Comparison of ENCODE assay signal across 30 cellular contexts in the genomic region with DNA sequence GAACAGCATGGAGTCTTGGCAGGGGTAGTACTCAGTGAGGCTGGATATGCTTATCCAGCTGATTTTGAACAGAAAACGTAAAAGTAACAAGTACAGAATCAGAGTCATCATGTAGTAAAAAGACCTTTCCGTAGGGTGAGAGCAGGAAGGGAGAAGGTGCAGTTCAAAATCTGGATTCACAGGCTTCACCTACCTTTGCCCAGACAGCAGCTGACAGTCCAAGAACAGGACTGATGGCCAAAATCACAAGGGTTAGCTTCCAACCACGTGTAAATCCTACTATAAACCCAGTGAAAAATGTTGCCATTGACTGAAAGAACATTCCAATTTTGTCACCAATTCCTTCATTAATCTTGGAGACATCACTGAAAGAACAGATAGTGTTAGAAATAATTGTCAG.
"Had no signal": no experiment of that assay in that cellular context is flagged by ENCODE, and none has a peak within 500 bp of the region (broad histone marks: within the 10 kb centered on the region; RNA-seq: fewer than 3 reads in every experiment).

No MANE protein-coding gene starts in this region.

- H3K9ac ChIP-seq: parathyroid adenoma had no signal

- H3K4me1 Mint-ChIP-seq: memory B cell, neural crest cell had no signal

- H3K27ac ChIP-seq: coronary artery, esophagus squamous epithelium, left ventricle myocardium inferior, lower lobe of right lung, neutrophil, parathyroid adenoma, psoas muscle, skin epidermis, spleen, transverse colon, upper lobe of right lung, vagina had no signal

- H3K4me3 Mint-ChIP-seq: immature natural killer cell; memory B cell; mesothelial cell of epicardium; naive B cell; natural killer cell treated with Interleukin-12 subunit alpha and Interleukin-12 subunit beta and Interleukin-15 and Interleukin-18, amount 100 ng/mL, for 72 hours; neural crest cell; stimulated activated naive B cell treated with anti-CD40 and anti-IgM and Interleukin-4, amounts not matched to agents 10 μg/mL and 1 μg/mL and 100 μg/mL, for 72 hours; stimulated activated naive CD8-positive, alpha-beta T cell treated with anti-CD3 and anti-CD28 coated beads, Interleukin-15, Interleukin-2, amounts not matched to agents 100 ng/mL and 50 ng/mL, for 24 hours had no signal

- H3K36me3 Mint-ChIP-seq: memory B cell; mesothelial cell of epicardium; natural killer cell treated with Interleukin-12 subunit alpha and Interleukin-12 subunit beta and Interleukin-15 and Interleukin-18, amount 100 ng/mL, for 72 hours had no signal

- H3K4me3 ChIP-seq: coronary artery, esophagus squamous epithelium, left ventricle myocardium inferior, lower lobe of right lung, mucosa of descending colon, psoas muscle, skin epidermis, spleen, transverse colon, upper lobe of right lung, vagina had no signal

- FAIRE-seq: endometrium had no signal

- H3K79me2 ChIP-seq: parathyroid adenoma had no signal

- H3K27me3 Mint-ChIP-seq: naive B cell; natural killer cell treated with Interleukin-12 subunit alpha and Interleukin-12 subunit beta and Interleukin-15 and Interleukin-18, amount 100 ng/mL, for 72 hours; stimulated activated naive B cell treated with anti-CD40 and anti-IgM and Interleukin-4, amounts not matched to agents 10 μg/mL and 1 μg/mL and 100 μg/mL, for 72 hours; stimulated activated naive CD8-positive, alpha-beta T cell treated with anti-CD3 and anti-CD28 coated beads, Interleukin-15, Interleukin-2, amounts not matched to agents 100 ng/mL and 50 ng/mL, for 24 hours had no signal

- H3K27me3 ChIP-seq: esophagus squamous epithelium, neutrophil, spleen, transverse colon, upper lobe of right lung, vagina had no signal

- H3K9me3 ChIP-seq: esophagus squamous epithelium, left ventricle myocardium inferior, lower lobe of right lung, mucosa of descending colon, neutrophil, psoas muscle, spleen, transverse colon, upper lobe of right lung, vagina had no signal

- H2AFZ ChIP-seq: parathyroid adenoma had no signal

- H3K4me1 ChIP-seq: esophagus squamous epithelium, left ventricle myocardium inferior, lower lobe of right lung, parathyroid adenoma, psoas muscle, spleen, upper lobe of right lung, vagina had no signal

- H3K9me3 Mint-ChIP-seq: immature natural killer cell; memory B cell; mesothelial cell of epicardium; natural killer cell treated with Interleukin-12 subunit alpha and Interleukin-12 subunit beta and Interleukin-15 and Interleukin-18, amount 100 ng/mL, for 72 hours; neural crest cell; stimulated activated naive B cell treated with anti-CD40 and anti-IgM and Interleukin-4, amounts not matched to agents 10 μg/mL and 1 μg/mL and 100 μg/mL, for 72 hours; stimulated activated naive CD8-positive, alpha-beta T cell treated with anti-CD3 and anti-CD28 coated beads, Interleukin-15, Interleukin-2, amounts not matched to agents 100 ng/mL and 50 ng/mL, for 24 hours had no signal

- ATAC-seq: lower lobe of right lung; mucosa of descending colon; natural killer cell treated with Interleukin-12 subunit alpha and Interleukin-12 subunit beta and Interleukin-15 and Interleukin-18, amount 100 ng/mL, for 72 hours; psoas muscle; right cardiac atrium; stimulated activated naive B cell treated with anti-CD40 and anti-IgM and Interleukin-4, amounts not matched to agents 10 μg/mL and 1 μg/mL and 100 μg/mL, for 72 hours; upper lobe of right lung had no signal

- DNase-seq: dermis blood vessel endothelial cell; effector memory CD4-positive, alpha-beta T cell; erythroblast; esophagus squamous epithelium; foreskin melanocyte; hypothalamus; immature natural killer cell; islet precursor cell; left ventricle myocardium inferior; lower lobe of right lung; mucosa of descending colon; naive B cell; psoas muscle; right cardiac atrium; spleen; stimulated activated CD4-positive, alpha-beta T cell treated with anti-CD3 and anti-CD28 coated beads, Interleukin-4, amount 100 ng/mL, for 4 hours; stimulated activated naive B cell treated with anti-CD40 and anti-IgM and Interleukin-4, amounts not matched to agents 10 μg/mL and 1 μg/mL and 100 μg/mL, for 72 hours; transverse colon; upper lobe of right lung had no signal

- H3K36me3 ChIP-seq: lower lobe of right lung, neutrophil, spleen, transverse colon, upper lobe of right lung, vagina had no signal

- H3K27ac Mint-ChIP-seq: memory B cell; mesothelial cell of epicardium; naive B cell; natural killer cell treated with Interleukin-12 subunit alpha and Interleukin-12 subunit beta and Interleukin-15 and Interleukin-18, amount 100 ng/mL, for 72 hours; stimulated activated naive B cell treated with anti-CD40 and anti-IgM and Interleukin-4, amounts not matched to agents 10 μg/mL and 1 μg/mL and 100 μg/mL, for 72 hours; stimulated activated naive CD8-positive, alpha-beta T cell treated with anti-CD3 and anti-CD28 coated beads, Interleukin-15, Interleukin-2, amounts not matched to agents 100 ng/mL and 50 ng/mL, for 24 hours had no signal
